1 cellular context compared by ENCODE assay signal in genomic region chr20:24918579-24919566, GRCh38.
TF ChIP-seq lines count a peak whose summit lies in the region.

No MANE protein-coding gene starts in this region.

TF ChIP-seq in H1, 55 proteins besides CTCF, POLR2A, EP300 and RAD21 (continued from another document):
- TF ChIP-seq, protein P1, sequence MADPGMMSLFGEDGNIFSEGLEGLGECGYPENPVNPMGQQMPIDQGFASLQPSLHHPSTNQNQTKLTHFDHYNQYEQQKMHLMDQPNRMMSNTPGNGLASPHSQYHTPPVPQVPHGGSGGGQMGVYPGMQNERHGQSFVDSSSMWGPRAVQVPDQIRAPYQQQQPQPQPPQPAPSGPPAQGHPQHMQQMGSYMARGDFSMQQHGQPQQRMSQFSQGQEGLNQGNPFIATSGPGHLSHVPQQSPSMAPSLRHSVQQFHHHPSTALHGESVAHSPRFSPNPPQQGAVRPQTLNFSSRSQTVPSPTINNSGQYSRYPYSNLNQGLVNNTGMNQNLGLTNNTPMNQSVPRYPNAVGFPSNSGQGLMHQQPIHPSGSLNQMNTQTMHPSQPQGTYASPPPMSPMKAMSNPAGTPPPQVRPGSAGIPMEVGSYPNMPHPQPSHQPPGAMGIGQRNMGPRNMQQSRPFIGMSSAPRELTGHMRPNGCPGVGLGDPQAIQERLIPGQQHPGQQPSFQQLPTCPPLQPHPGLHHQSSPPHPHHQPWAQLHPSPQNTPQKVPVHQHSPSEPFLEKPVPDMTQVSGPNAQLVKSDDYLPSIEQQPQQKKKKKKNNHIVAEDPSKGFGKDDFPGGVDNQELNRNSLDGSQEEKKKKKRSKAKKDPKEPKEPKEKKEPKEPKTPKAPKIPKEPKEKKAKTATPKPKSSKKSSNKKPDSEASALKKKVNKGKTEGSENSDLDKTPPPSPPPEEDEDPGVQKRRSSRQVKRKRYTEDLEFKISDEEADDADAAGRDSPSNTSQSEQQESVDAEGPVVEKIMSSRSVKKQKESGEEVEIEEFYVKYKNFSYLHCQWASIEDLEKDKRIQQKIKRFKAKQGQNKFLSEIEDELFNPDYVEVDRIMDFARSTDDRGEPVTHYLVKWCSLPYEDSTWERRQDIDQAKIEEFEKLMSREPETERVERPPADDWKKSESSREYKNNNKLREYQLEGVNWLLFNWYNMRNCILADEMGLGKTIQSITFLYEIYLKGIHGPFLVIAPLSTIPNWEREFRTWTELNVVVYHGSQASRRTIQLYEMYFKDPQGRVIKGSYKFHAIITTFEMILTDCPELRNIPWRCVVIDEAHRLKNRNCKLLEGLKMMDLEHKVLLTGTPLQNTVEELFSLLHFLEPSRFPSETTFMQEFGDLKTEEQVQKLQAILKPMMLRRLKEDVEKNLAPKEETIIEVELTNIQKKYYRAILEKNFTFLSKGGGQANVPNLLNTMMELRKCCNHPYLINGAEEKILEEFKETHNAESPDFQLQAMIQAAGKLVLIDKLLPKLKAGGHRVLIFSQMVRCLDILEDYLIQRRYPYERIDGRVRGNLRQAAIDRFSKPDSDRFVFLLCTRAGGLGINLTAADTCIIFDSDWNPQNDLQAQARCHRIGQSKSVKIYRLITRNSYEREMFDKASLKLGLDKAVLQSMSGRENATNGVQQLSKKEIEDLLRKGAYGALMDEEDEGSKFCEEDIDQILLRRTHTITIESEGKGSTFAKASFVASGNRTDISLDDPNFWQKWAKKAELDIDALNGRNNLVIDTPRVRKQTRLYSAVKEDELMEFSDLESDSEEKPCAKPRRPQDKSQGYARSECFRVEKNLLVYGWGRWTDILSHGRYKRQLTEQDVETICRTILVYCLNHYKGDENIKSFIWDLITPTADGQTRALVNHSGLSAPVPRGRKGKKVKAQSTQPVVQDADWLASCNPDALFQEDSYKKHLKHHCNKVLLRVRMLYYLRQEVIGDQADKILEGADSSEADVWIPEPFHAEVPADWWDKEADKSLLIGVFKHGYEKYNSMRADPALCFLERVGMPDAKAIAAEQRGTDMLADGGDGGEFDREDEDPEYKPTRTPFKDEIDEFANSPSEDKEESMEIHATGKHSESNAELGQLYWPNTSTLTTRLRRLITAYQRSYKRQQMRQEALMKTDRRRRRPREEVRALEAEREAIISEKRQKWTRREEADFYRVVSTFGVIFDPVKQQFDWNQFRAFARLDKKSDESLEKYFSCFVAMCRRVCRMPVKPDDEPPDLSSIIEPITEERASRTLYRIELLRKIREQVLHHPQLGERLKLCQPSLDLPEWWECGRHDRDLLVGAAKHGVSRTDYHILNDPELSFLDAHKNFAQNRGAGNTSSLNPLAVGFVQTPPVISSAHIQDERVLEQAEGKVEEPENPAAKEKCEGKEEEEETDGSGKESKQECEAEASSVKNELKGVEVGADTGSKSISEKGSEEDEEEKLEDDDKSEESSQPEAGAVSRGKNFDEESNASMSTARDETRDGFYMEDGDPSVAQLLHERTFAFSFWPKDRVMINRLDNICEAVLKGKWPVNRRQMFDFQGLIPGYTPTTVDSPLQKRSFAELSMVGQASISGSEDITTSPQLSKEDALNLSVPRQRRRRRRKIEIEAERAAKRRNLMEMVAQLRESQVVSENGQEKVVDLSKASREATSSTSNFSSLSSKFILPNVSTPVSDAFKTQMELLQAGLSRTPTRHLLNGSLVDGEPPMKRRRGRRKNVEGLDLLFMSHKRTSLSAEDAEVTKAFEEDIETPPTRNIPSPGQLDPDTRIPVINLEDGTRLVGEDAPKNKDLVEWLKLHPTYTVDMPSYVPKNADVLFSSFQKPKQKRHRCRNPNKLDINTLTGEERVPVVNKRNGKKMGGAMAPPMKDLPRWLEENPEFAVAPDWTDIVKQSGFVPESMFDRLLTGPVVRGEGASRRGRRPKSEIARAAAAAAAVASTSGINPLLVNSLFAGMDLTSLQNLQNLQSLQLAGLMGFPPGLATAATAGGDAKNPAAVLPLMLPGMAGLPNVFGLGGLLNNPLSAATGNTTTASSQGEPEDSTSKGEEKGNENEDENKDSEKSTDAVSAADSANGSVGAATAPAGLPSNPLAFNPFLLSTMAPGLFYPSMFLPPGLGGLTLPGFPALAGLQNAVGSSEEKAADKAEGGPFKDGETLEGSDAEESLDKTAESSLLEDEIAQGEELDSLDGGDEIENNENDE (IDR thresholded peaks at IDR 0.05; ENCODE audit: insufficient replicate concordance, low read length) = no peak
- TF ChIP-seq CHD1 (IDR thresholded peaks at IDR 0.05; ENCODE audit: low read depth, low read length) = no peak
- TF ChIP-seq FOSL1 (IDR thresholded peaks at IDR 0.05; ENCODE audit: insufficient read depth, low read depth, low read length) = no peak
- no peak for TF ChIP-seq BACH1 (IDR thresholded peaks at IDR 0.05; ENCODE audit: low read length)
- TF ChIP-seq SAP30 (IDR thresholded peaks at IDR 0.05; ENCODE audit: insufficient read depth, insufficient replicate concordance, low read length) = no peak
- no peak for TF ChIP-seq MAFK (IDR thresholded peaks at IDR 0.05; ENCODE audit: low read depth, low read length)
- TF ChIP-seq, protein P2, sequence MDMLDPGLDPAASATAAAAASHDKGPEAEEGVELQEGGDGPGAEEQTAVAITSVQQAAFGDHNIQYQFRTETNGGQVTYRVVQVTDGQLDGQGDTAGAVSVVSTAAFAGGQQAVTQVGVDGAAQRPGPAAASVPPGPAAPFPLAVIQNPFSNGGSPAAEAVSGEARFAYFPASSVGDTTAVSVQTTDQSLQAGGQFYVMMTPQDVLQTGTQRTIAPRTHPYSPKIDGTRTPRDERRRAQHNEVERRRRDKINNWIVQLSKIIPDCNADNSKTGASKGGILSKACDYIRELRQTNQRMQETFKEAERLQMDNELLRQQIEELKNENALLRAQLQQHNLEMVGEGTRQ (IDR thresholded peaks at IDR 0.05; ENCODE audit: low read length) = no peak
- TF ChIP-seq TAF7 (optimal IDR thresholded peaks at IDR 0.05; ENCODE audit: borderline replicate concordance, low read depth, low read length) = no peak
- no peak for TF ChIP-seq CTBP2 (IDR thresholded peaks at IDR 0.05; ENCODE audit: borderline replicate concordance, insufficient read depth, insufficient read length, low read length)
- TF ChIP-seq NRF1 (IDR thresholded peaks at IDR 0.05; ENCODE audit: low read depth, low read length) = no peak
- no peak for TF ChIP-seq CHD2 (IDR thresholded peaks at IDR 0.05; ENCODE audit: low read length)
- TF ChIP-seq KDM1A (IDR thresholded peaks at IDR 0.05; ENCODE audit: borderline replicate concordance, low read length) = no peak
- TF ChIP-seq POLR2AphosphoS5 (IDR thresholded peaks at IDR 0.05; ENCODE audit: low read depth, low read length) = no peak
- no peak for TF ChIP-seq GABPA (IDR thresholded peaks at IDR 0.05; ENCODE audit: borderline replicate concordance, insufficient read depth, low read length)
